Comparison of ENCODE assay signal across 8 cellular contexts in genomic region chr6:2990179-2990931, GRCh38. TPM values are rescaled to one million over a fixed set of nuclear protein-coding genes. Genes with fewer than 3 reads are reported as not detected.
DNase-seq lines count a peak whose midpoint lies in the region; ATAC-seq and TF ChIP-seq lines count a peak whose summit lies in the region.

No MANE protein-coding gene starts in this region.

- H3K56ac ChIP-seq in IMR-90 (ENCODE audit: extremely low read depth, insufficient read depth, low read length), result peak overlapping the region; percentile 100

- H2BK5ac ChIP-seq in IMR-90 (ENCODE audit: low read depth, low read length, poor library complexity, severe bottlenecking), result peak overlapping the region; percentile 100

- no peaks in the 10 kb centered on the region for H3K27me3 Mint-ChIP-seq in CD8-positive, alpha-beta memory T cell

- H3K9me3 Mint-ChIP-seq in CD8-positive, alpha-beta memory T cell, result no peaks in the 10 kb centered on the region

- peak overlapping the region; percentile 99 for H3K9ac ChIP-seq in IMR-90 (ENCODE audit: low read depth, low read length)

- TF ChIP-seq RAD21 in IMR-90 (IDR thresholded peaks at IDR 0.05; ENCODE audit: low read length), result no peak

- H3K4me1 ChIP-seq in CD8-positive, alpha-beta memory T cell (ENCODE audit: insufficient read depth, low read length), result peaks cover 23% of the 10 kb centered on the region
- H3K4me1 ChIP-seq in IMR-90 (ENCODE audit: control insufficient read depth, insufficient read depth, low read length), result peaks cover 14% of the 10 kb centered on the region
- peaks cover 8% of the 10 kb centered on the region for H3K4me1 ChIP-seq in ovary (ENCODE audit: insufficient read depth)

- peak overlapping the region; percentile 97; the same call in 1 of the 2 replicates for H2BK20ac ChIP-seq in IMR-90 (ENCODE audit: low read depth, low read length)

- POLR2A ChIA-PET in CD8-positive, alpha-beta memory T cell (lab: Charles Lee), result interaction anchor here (0.9 to 3.7 kb wide), 17 partner anchors 9 to 225 kb away, joined by 3 to 32 read pairs (median 13); partner anchors contain the start of genes NQO2, RIPK1, SERPINB1 and SERPINB6
- POLR2A ChIA-PET in IMR-90 (lab: Charles Lee; ENCODE audit: unreplicated experiment), result interaction anchor here (0.9 to 1.2 kb wide), 3 partner anchors 11 to 199 kb away, joined by 3 to 8 read pairs (median 3); no protein-coding TSS in a partner anchor

- WGBS in IMR-90 (ENCODE audit: extremely low coverage in 2 of 2, insufficient read length in 1 of 2), 2 experiments, result 1% methylated on average over 10 of the region's 19 CpGs; no CpG with 5 or more reads in 1 of the 2 experiments
- WGBS in ovary, 3 donors, result 1 to 2% (median 1%) methylated on average over 19 of the region's 19 CpGs

- H3K9me3 ChIP-seq in CD8-positive, alpha-beta memory T cell (ENCODE audit: low read length), result no peaks in the 10 kb centered on the region
- H3K9me3 ChIP-seq in IMR-90 (ENCODE audit: control insufficient read depth, insufficient read depth, low read length), result no peaks in the 10 kb centered on the region
- no peaks in the 10 kb centered on the region for H3K9me3 ChIP-seq in ovary

- H3K4me2 ChIP-seq in IMR-90 (ENCODE audit: low read depth, low read length), result peak overlapping the region; percentile 91

- peak overlapping the region; percentile 100 for H2BK120ac ChIP-seq in IMR-90 (ENCODE audit: low read depth, low read length)

- no peak for TF ChIP-seq CTCF in IMR-90 (conservative IDR thresholded peaks at IDR 0.05; ENCODE audit: low read depth, low read length)
- no peak for TF ChIP-seq CTCF in fibroblast of pulmonary artery (IDR thresholded peaks at IDR 0.05; ENCODE audit: low read length, missing control alignments)
- no peak for TF ChIP-seq CTCF in ovary (IDR thresholded peaks at IDR 0.05)

- H3K4me3 Mint-ChIP-seq in CD8-positive, alpha-beta memory T cell, result peak overlapping the region; percentile 87 to 97 (median 94)

- peak overlapping the region; percentile 100 for H3K4ac ChIP-seq in IMR-90 (ENCODE audit: low read depth, low read length)

- peaks cover 0 to 17% (median 0%) of the 10 kb centered on the region in 3 donors for H3K36me3 Mint-ChIP-seq in CD8-positive, alpha-beta memory T cell

- H2AK9ac ChIP-seq in IMR-90 (replicated peaks; ENCODE audit: low read depth, low read length, poor library complexity), result peak overlapping the region; percentile 99

- TF ChIP-seq POLR2A in IMR-90 (IDR thresholded peaks at IDR 0.05; ENCODE audit: low read depth, low read length) (no peak), ovary (IDR thresholded peaks at IDR 0.05) (peak; percentile 19)

- peak overlapping the region; percentile 95 for H2AFZ ChIP-seq in IMR-90 (replicated peaks; ENCODE audit: low read length, poor library complexity)

- no peaks in the 10 kb centered on the region for H4K20me1 ChIP-seq in IMR-90 (ENCODE audit: insufficient read depth, low read length)

- intact Hi-C loops in IMR-90 (cut with micrococcal nuclease), result no loop called here
- intact Hi-C loops in ovary (cut with DNase I), result no loop called here

- peaks cover 15% of the 10 kb centered on the region for H3K9me1 ChIP-seq in IMR-90 (ENCODE audit: insufficient read depth, low read length)

- peak overlapping the region; percentile 100 for H3K14ac ChIP-seq in IMR-90 (replicated peaks; ENCODE audit: low read depth, low read length)

- H4K5ac ChIP-seq in IMR-90 (ENCODE audit: low read depth, low read length), result peak overlapping the region; percentile 100

- H3K4me1 Mint-ChIP-seq in CD8-positive, alpha-beta memory T cell, result peaks cover 27 to 38% (median 31%) of the 10 kb centered on the region in 3 donors

- no peak for DNase-seq in CD8-positive, alpha-beta memory T cell
- DNase-seq in IMR-90, result no peak
- DNase-seq in activated CD4-positive, alpha-beta T cell treated with anti-CD3 and anti-CD28 coated beads, Interleukin-2, amount 50 U/mL, for 48 hours, result peak; percentile 28 to 29
- peak; percentile 64 for DNase-seq in fibroblast of pulmonary artery (ENCODE audit: low read depth)
- DNase-seq in ovary, result peak in 4 of 5 donors; percentile 39 to 57 (median 44)
- no peak for DNase-seq in occipital lobe (lab: John Stamatoyannopoulos, UW)
- DNase-seq in COR-L47 (lab: John Stamatoyannopoulos, UW), result no peak

- H2AK5ac ChIP-seq in IMR-90 (ENCODE audit: low read depth, low read length), result peak overlapping the region; percentile 99

- CTCF ChIA-PET in CD8-positive, alpha-beta memory T cell (lab: Charles Lee), result interaction anchor here (0.8 to 9.0 kb wide), 31 partner anchors 7 to 1031 kb away, joined by 3 to 102 read pairs (median 8); partner anchors contain the start of genes NQO2, RIPK1, SERPINB1 and SERPINB9
- CTCF ChIA-PET in IMR-90 (lab: Yijun Ruan, JAX), result interaction anchor here (0.6 to 3.1 kb wide), 6 partner anchors 11 to 144 kb away, joined by 4 to 37 read pairs (median 5); no protein-coding TSS in a partner anchor

- H4K91ac ChIP-seq in IMR-90 (ENCODE audit: insufficient read depth, low read depth, low read length), result peak overlapping the region; percentile 100

- dilution Hi-C loops in IMR-90 (cut with HindIII; ENCODE audit: low sequenced_read_pairs, unreplicated experiment), result no loop called here

- no TSS peak for BruUV-seq in IMR-90 (replicated peaks; lab: Mats Ljungman, UMichigan)

- peak overlapping the region; percentile 98 to 100 (median 99) for H3K27ac Mint-ChIP-seq in CD8-positive, alpha-beta memory T cell

- H3K23ac ChIP-seq in IMR-90 (ENCODE audit: low read depth, low read length), result peak overlapping the region; percentile 100

- H3K27me3 ChIP-seq in CD8-positive, alpha-beta memory T cell (ENCODE audit: insufficient read depth, low read length, poor library complexity, severe bottlenecking), result no peaks in the 10 kb centered on the region
- no peaks in the 10 kb centered on the region for H3K27me3 ChIP-seq in IMR-90 (ENCODE audit: control insufficient read depth, insufficient read depth, low read length)
- H3K27me3 ChIP-seq in ovary, result no peaks in the 10 kb centered on the region

- H3K27ac ChIP-seq in CD8-positive, alpha-beta memory T cell (ENCODE audit: low read depth, low read length), result peak overlapping the region; percentile 98
- peak overlapping the region; percentile 98 for H3K27ac ChIP-seq in IMR-90 (ENCODE audit: insufficient read depth, low read length)
- peak overlapping the region; percentile 62 to 92 for H3K27ac ChIP-seq in ovary

- no peaks in the 10 kb centered on the region for H3K36me3 ChIP-seq in CD8-positive, alpha-beta memory T cell (ENCODE audit: insufficient read depth, low read length)
- H3K36me3 ChIP-seq in IMR-90 (ENCODE audit: control insufficient read depth, insufficient read depth, low read length) (no peaks in the 10 kb centered on the region), ovary (no peaks in the 10 kb centered on the region)

- TF ChIP-seq EP300 in ovary (IDR thresholded peaks at IDR 0.05), result no peak

- peaks cover 0 to 10% of the 10 kb centered on the region in 2 experiments; a peak in 1 of 4 replicates for H3K79me1 ChIP-seq in IMR-90 (ENCODE audit: low read depth in 1 of 2, low read length in 2 of 2)

- H3K4me3 ChIP-seq in CD8-positive, alpha-beta memory T cell (ENCODE audit: low read length), result peak overlapping the region; percentile 78
- H3K4me3 ChIP-seq in IMR-90 (ENCODE audit: insufficient read depth, low read depth, low read length) (peak overlapping the region; percentile 72), fibroblast of pulmonary artery (replicated peaks; ENCODE audit: low read depth, low read length) (peak overlapping the region; percentile 63), ovary (peak overlapping the region; percentile 51)

- H2BK15ac ChIP-seq in IMR-90 (ENCODE audit: low read depth, low read length), result peak overlapping the region; percentile 91; the same call in 2 of the 3 replicates

- no peak for ATAC-seq in IMR-90 (ENCODE audit: low read depth)
- ATAC-seq in GM19452 (IDR thresholded peaks at IDR 0.05; ENCODE audit: unreplicated experiment), result no peak

- H3K18ac ChIP-seq in IMR-90 (ENCODE audit: low read depth, low read length), result peak overlapping the region; percentile 99

- H4K8ac ChIP-seq in IMR-90 (ENCODE audit: low read depth in 2 of 2, low read length in 2 of 2), result peak overlapping the region; percentile 78 to 100

- in situ Hi-C loops in IMR-90 (cut with MboI; ENCODE audit: low sequenced_read_pairs), result loop anchor here (10.0 kb wide), 2 partner anchors 64 to 264 kb away; partner anchors contain the start of gene PSMG4

TF ChIP-seq in IMR-90, 13 proteins besides CTCF, POLR2A, EP300 and RAD21 (continues in another document):
- TF ChIP-seq SMC3 (IDR thresholded peaks at IDR 0.05; ENCODE audit: low read depth, low read length) (no peak), MXI1 (IDR thresholded peaks at IDR 0.05; ENCODE audit: borderline replicate concordance, low read depth, low read length) (no peak), RCOR1 (IDR thresholded peaks at IDR 0.05; ENCODE audit: insufficient replicate concordance, low read length) (no peak), MAZ (IDR thresholded peaks at IDR 0.05; ENCODE audit: borderline replicate concordance, low read depth, low read length) (no peak), CEBPB (IDR thresholded peaks at IDR 0.05; ENCODE audit: low read depth, low read length) (0 out of 2 replicates have a peak, but pooled peaks have one; percentile 18), BHLHE40 (IDR thresholded peaks at IDR 0.05; ENCODE audit: low read depth, low read length) (no peak), FOS (IDR thresholded peaks at IDR 0.05; ENCODE audit: low read depth, low read length) (no peak)

RNA-seq across cellular contexts. Expression of gene NQO2, which starts 9.3 kb away (rescaled TPM):
- total RNA-seq in CD8-positive, alpha-beta memory T cell, result 10 to 100 TPM; 15.6 to 18.5 TPM
- polyA plus RNA-seq in CD8-positive, alpha-beta memory T cell, result 53.5 TPM
- total RNA-seq in IMR-90 (2012; rRNA removed), result 59.4 and 72.1 TPM in 2 replicates
- polyA plus RNA-seq in IMR-90 (2012; rRNA removed), result 41.9 and 42.5 TPM in 2 replicates
- 31.1 and 51.6 TPM in 2 replicates for polyA plus RNA-seq in IMR-90 (2012; cell fraction: cytosol; rRNA removed)
- 13.5 and 24.4 TPM in 2 replicates for polyA plus RNA-seq in IMR-90 (2012; cell fraction: nucleus; rRNA removed; ENCODE audit: low replicate concordance)
- 10 to 100 TPM; 16.2 to 41.1 (median 26.8) TPM for total RNA-seq in ovary
- polyA plus RNA-seq in ovary, result 10 to 100 TPM; 31.6 to 48.4 TPM
- total RNA-seq in occipital lobe, result 8.0 TPM

RNA-seq across cellular contexts. Expression of gene SERPINB6, which starts 19.0 kb away (rescaled TPM):
- total RNA-seq in CD8-positive, alpha-beta memory T cell, result 10 to 100 TPM; 62.1 to 66.0 TPM
- polyA plus RNA-seq in CD8-positive, alpha-beta memory T cell, result 86.0 TPM
- 37.1 and 60.3 TPM in 2 replicates for total RNA-seq in IMR-90 (2012; rRNA removed)
- 78.7 and 91.1 TPM in 2 replicates for polyA plus RNA-seq in IMR-90 (2012; rRNA removed)
- 74.7 and 123 TPM in 2 replicates for polyA plus RNA-seq in IMR-90 (2012; cell fraction: cytosol; rRNA removed)
- 93.6 and 162 TPM in 2 replicates for polyA plus RNA-seq in IMR-90 (2012; cell fraction: nucleus; rRNA removed; ENCODE audit: low replicate concordance)
- 100 to 1,000 TPM in 6 of 7 donors, 10 to 100 TPM in 1; 98.1 to 161 (median 156) TPM for total RNA-seq in ovary
- polyA plus RNA-seq in ovary, result 100 to 1,000 TPM; 138 to 252 TPM
- total RNA-seq in occipital lobe, result 12.3 TPM

Comparison
In these comparisons a context has a peak if more than half of its experiments do, and no peak if none do; other contexts are left out.
1. DNase-seq: peak in activated CD4-positive, alpha-beta T cell treated with anti-CD3 and anti-CD28 coated beads, Interleukin-2, amount 50 U/mL, for 48 hours (2 of 2), fibroblast of pulmonary artery (single experiment) and ovary (4 of 5); none in CD8-positive, alpha-beta memory T cell (0 of 5), IMR-90 (single experiment), occipital lobe (single experiment) and COR-L47 (single experiment).
2. Peak in every context shown above with its lines, with median percentiles within 50 percentile points of each other: H3K27ac ChIP-seq and H3K4me3 ChIP-seq.